1 cellular context compared by ENCODE assay signal in the genomic region with DNA sequence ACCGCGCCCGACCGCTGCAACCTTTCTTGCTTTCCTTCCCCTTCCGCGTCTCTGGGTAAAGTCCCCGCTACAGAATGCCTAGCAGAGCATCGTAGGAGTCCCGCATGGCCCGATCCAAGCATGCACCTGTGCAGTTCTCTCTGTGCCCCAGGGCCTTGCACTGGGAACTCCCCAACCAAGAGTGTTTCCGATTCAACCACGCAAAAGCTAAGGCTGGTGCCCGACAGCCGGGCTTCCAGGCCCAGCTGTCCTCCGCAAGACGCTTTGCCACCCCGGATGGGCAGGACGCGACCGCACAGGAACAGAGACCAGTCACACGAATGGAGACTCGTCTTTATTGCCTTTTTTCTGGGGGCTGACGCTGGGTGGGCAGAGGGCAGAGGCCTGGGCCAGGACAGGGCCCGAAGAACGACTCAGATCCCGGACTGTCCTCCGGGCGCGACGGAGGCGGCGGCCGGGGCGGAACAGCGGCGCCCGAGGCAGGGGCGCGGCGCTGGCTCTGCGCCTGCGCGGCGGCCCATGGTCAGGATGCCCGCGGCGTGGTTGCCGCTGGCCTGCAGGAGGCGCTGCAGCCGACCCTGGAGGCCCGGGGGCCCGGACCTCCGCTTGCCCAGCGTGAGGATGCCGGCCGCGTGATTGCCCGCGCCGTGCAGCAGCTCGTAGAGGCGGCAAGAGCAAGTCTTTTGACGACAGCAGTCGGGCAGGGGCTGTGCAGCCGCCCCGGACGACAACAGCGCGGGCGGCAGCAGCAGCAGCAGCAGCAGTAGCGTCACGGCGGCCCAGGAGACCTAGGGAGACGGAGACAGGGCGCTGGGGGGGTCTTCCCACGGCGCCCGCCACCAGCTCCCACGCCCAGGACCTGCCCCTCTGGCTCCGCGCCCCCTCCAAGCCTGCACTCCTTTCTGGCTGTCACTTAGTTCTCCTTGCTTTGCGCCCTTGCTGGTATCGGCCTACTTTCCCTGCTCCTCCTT.
TF ChIP-seq lines count a peak whose summit lies in the region.

No MANE protein-coding gene starts in this region.

TF ChIP-seq in HepG2, 621 proteins besides CTCF, POLR2A, EP300 and RAD21 (continued from another document):
- TF ChIP-seq, protein P1, sequence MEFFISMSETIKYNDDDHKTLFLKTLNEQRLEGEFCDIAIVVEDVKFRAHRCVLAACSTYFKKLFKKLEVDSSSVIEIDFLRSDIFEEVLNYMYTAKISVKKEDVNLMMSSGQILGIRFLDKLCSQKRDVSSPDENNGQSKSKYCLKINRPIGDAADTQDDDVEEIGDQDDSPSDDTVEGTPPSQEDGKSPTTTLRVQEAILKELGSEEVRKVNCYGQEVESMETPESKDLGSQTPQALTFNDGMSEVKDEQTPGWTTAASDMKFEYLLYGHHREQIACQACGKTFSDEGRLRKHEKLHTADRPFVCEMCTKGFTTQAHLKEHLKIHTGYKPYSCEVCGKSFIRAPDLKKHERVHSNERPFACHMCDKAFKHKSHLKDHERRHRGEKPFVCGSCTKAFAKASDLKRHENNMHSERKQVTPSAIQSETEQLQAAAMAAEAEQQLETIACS (CRISPR knock-in tag; IDR thresholded peaks at IDR 0.05) = peak; percentile 28; the same call in 1 of the 2 replicates
- TF ChIP-seq THYN1 (CRISPR knock-in tag; IDR thresholded peaks at IDR 0.05; ENCODE audit: borderline replicate concordance, low read depth) (no peak), NFE2 (CRISPR knock-in tag; IDR thresholded peaks at IDR 0.05) (no peak), MEF2D (CRISPR knock-in tag; IDR thresholded peaks at IDR 0.05) (no peak; the same call in 1 of the 2 replicates), ZNF235 (CRISPR knock-in tag; IDR thresholded peaks at IDR 0.05; ENCODE audit: borderline replicate concordance) (0 out of 2 replicates have a peak, but pooled peaks have one; percentile 27), MLLT10 (CRISPR knock-in tag; IDR thresholded peaks at IDR 0.05) (no peak), ZNF720 (CRISPR knock-in tag; IDR thresholded peaks at IDR 0.05) (no peak), HMGXB3 (CRISPR knock-in tag; IDR thresholded peaks at IDR 0.05; ENCODE audit: borderline replicate concordance) (no peak; the same call in none of the 2 replicates), GLI4 (CRISPR knock-in tag; IDR thresholded peaks at IDR 0.05; ENCODE audit: borderline replicate concordance) (peak; percentile 88), ZNF329 (CRISPR knock-in tag; IDR thresholded peaks at IDR 0.05; ENCODE audit: low read depth) (peak; percentile 21; the same call in 1 of the 2 replicates), GZF1 (CRISPR knock-in tag; IDR thresholded peaks at IDR 0.05) (peak; percentile 51; the same call in 1 of the 2 replicates), ZSCAN12 (CRISPR knock-in tag; IDR thresholded peaks at IDR 0.05) (peak; percentile 29), ZBTB42 (CRISPR knock-in tag; IDR thresholded peaks at IDR 0.05) (peak; percentile 86; the same call in 1 of the 2 replicates), ONECUT2 (CRISPR knock-in tag; IDR thresholded peaks at IDR 0.05) (no peak; the same call in 1 of the 2 replicates), ZNF432 (CRISPR knock-in tag; IDR thresholded peaks at IDR 0.05; ENCODE audit: borderline replicate concordance) (no peak), ZNF441 (CRISPR knock-in tag; IDR thresholded peaks at IDR 0.05; ENCODE audit: borderline replicate concordance) (peak; percentile 68), THRA (CRISPR knock-in tag; IDR thresholded peaks at IDR 0.05; ENCODE audit: borderline replicate concordance) (no peak), ZNF83 (CRISPR knock-in tag; IDR thresholded peaks at IDR 0.05; ENCODE audit: borderline replicate concordance) (peak; percentile 9; the same call in 1 of the 2 replicates), ZSCAN20 (CRISPR knock-in tag; IDR thresholded peaks at IDR 0.05; ENCODE audit: borderline replicate concordance) (peak; percentile 94), FOXP1 (IDR thresholded peaks at IDR 0.05) (no peak), FOXP1 (CRISPR knock-in tag; IDR thresholded peaks at IDR 0.05) (no peak), MAFK (conservative IDR thresholded peaks at IDR 0.05 in 1 of 2, IDR thresholded peaks at IDR 0.05 in 1 of 2; ENCODE audit: low read length in 2 of 2) (no peak), HOXA7 (CRISPR knock-in tag; IDR thresholded peaks at IDR 0.05) (no peak), ZMYM4 (CRISPR knock-in tag; IDR thresholded peaks at IDR 0.05) (peak; percentile 51), ZFYVE20 (CRISPR knock-in tag; IDR thresholded peaks at IDR 0.05; ENCODE audit: borderline replicate concordance, low read depth) (peak; percentile 85), SSRP1 (CRISPR knock-in tag; IDR thresholded peaks at IDR 0.05) (no peak), SALL2 (CRISPR knock-in tag; IDR thresholded peaks at IDR 0.05) (peak; percentile 50; the same call in 1 of the 2 replicates), RBAK (CRISPR knock-in tag; IDR thresholded peaks at IDR 0.05) (peak; percentile 69; the same call in 1 of the 2 replicates), CEBPB (IDR thresholded peaks at IDR 0.05; ENCODE audit: borderline replicate concordance, low read depth, low read length) (no peak), DMAP1 (CRISPR knock-in tag; IDR thresholded peaks at IDR 0.05) (peak; percentile 61; the same call in 1 of the 2 replicates), TOE1 (CRISPR knock-in tag; IDR thresholded peaks at IDR 0.05) (no peak), ZNF530 (CRISPR knock-in tag; IDR thresholded peaks at IDR 0.05; ENCODE audit: low read depth) (no peak), ZNF546 (CRISPR knock-in tag; conservative IDR thresholded peaks at IDR 0.05) (no peak; the same call in 1 of the 2 replicates), EHMT2 (IDR thresholded peaks at IDR 0.05; ENCODE audit: borderline replicate concordance, low read depth, low read length) (no peak), ZNF777 (CRISPR knock-in tag; IDR thresholded peaks at IDR 0.05) (peak; percentile 68; the same call in 1 of the 2 replicates), RORA (CRISPR knock-in tag; IDR thresholded peaks at IDR 0.05) (no peak), MATR3 (CRISPR knock-in tag; IDR thresholded peaks at IDR 0.05) (no peak), SOX13 (IDR thresholded peaks at IDR 0.05) (no peak), SOX13 (CRISPR knock-in tag; conservative IDR thresholded peaks at IDR 0.05 in 1 of 2, IDR thresholded peaks at IDR 0.05 in 1 of 2) (peak in 1 of 2 experiments; percentile 34; a peak in 2 of 4 replicates)
- TF ChIP-seq, protein P2, sequence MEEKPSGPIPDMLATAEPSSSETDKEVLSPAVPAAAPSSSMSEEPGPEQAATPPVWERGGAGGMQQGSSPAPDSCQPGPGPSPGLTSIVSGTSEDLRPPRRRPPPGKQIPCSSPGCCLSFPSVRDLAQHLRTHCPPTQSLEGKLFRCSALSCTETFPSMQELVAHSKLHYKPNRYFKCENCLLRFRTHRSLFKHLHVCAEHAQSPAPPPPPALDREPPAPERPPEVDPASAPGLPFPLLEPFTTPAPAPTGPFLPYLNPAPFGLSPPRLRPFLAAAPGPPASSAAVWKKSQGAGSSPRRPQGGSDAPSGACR (CRISPR knock-in tag; IDR thresholded peaks at IDR 0.05) = no peak
- TF ChIP-seq, protein P3, sequence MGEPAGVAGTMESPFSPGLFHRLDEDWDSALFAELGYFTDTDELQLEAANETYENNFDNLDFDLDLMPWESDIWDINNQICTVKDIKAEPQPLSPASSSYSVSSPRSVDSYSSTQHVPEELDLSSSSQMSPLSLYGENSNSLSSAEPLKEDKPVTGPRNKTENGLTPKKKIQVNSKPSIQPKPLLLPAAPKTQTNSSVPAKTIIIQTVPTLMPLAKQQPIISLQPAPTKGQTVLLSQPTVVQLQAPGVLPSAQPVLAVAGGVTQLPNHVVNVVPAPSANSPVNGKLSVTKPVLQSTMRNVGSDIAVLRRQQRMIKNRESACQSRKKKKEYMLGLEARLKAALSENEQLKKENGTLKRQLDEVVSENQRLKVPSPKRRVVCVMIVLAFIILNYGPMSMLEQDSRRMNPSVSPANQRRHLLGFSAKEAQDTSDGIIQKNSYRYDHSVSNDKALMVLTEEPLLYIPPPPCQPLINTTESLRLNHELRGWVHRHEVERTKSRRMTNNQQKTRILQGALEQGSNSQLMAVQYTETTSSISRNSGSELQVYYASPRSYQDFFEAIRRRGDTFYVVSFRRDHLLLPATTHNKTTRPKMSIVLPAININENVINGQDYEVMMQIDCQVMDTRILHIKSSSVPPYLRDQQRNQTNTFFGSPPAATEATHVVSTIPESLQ (CRISPR knock-in tag; conservative IDR thresholded peaks at IDR 0.05) = no peak
- TF ChIP-seq, protein P4, sequence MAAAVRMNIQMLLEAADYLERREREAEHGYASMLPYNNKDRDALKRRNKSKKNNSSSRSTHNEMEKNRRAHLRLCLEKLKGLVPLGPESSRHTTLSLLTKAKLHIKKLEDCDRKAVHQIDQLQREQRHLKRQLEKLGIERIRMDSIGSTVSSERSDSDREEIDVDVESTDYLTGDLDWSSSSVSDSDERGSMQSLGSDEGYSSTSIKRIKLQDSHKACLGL (CRISPR knock-in tag; IDR thresholded peaks at IDR 0.05) = peak; percentile 94
- TF ChIP-seq, protein P5, sequence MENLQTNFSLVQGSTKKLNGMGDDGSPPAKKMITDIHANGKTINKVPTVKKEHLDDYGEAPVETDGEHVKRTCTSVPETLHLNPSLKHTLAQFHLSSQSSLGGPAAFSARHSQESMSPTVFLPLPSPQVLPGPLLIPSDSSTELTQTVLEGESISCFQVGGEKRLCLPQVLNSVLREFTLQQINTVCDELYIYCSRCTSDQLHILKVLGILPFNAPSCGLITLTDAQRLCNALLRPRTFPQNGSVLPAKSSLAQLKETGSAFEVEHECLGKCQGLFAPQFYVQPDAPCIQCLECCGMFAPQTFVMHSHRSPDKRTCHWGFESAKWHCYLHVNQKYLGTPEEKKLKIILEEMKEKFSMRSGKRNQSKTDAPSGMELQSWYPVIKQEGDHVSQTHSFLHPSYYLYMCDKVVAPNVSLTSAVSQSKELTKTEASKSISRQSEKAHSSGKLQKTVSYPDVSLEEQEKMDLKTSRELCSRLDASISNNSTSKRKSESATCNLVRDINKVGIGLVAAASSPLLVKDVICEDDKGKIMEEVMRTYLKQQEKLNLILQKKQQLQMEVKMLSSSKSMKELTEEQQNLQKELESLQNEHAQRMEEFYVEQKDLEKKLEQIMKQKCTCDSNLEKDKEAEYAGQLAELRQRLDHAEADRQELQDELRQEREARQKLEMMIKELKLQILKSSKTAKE (CRISPR knock-in tag; IDR thresholded peaks at IDR 0.05; ENCODE audit: borderline replicate concordance) = no peak
- TF ChIP-seq, protein P6, sequence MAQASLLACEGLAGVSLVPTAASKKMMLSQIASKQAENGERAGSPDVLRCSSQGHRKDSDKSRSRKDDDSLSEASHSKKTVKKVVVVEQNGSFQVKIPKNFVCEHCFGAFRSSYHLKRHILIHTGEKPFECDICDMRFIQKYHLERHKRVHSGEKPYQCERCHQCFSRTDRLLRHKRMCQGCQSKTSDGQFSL (CRISPR knock-in tag; IDR thresholded peaks at IDR 0.05) = no peak
